Comparison of ENCODE assay signal across 8 cellular contexts in genomic region chr7:138981332-138982203, GRCh38. TPM values are rescaled to one million over a fixed set of nuclear protein-coding genes. Genes with fewer than 3 reads are reported as not detected.
DNase-seq lines count a peak whose midpoint lies in the region; ATAC-seq and TF ChIP-seq lines count a peak whose summit lies in the region.

KIAA1549 (minus strand) TSS chr7:138981389; CDS start chr7:138981269, 120 bp downstream.

- intact Hi-C loops in CD4-positive, alpha-beta T cell (cut with DNase I, micrococcal nuclease): loop anchor here (1.0 to 2.0 kb wide), 2 partner anchors 95 kb away; no protein-coding TSS in a partner anchor
- intact Hi-C loops in thyroid gland (cut with DNase I): loop anchor here (5.0 kb wide), 1 partner anchor 94 kb away; no protein-coding TSS in a partner anchor

- ATAC-seq in CD4-positive, alpha-beta T cell (ENCODE audit: poor library complexity): peak; percentile 66
- peak; percentile 78 for ATAC-seq in GM19328 (IDR thresholded peaks at IDR 0.05; ENCODE audit: unreplicated experiment)
- peak; percentile 76 for ATAC-seq in HG03442 (IDR thresholded peaks at IDR 0.05; ENCODE audit: unreplicated experiment)

- peaks cover 44% of the 10 kb centered on the region for H3K27me3 Mint-ChIP-seq in CD4-positive, alpha-beta T cell
- H3K27me3 Mint-ChIP-seq in neural crest cell (ENCODE audit: low read depth): no peaks in the 10 kb centered on the region

- H3K9ac ChIP-seq in OCI-LY3 (ENCODE audit: low read length): peak within 1 kb of the TSS; percentile 88

- peak within 1 kb of the TSS; percentile 90 for H3K4me3 Mint-ChIP-seq in CD4-positive, alpha-beta T cell
- H3K4me3 Mint-ChIP-seq in neural crest cell: peak within 1 kb of the TSS; percentile 99

- peak in 8 of 10 experiments; percentile 13 to 58 (median 36) for DNase-seq in CD4-positive, alpha-beta T cell
- peak; percentile 27 for DNase-seq in activated T-helper 9 cell treated with anti-CD3 and anti-CD28 coated beads, Interleukin-2, amount 50 U/mL, for 16 hours (ENCODE audit: low read depth)
- DNase-seq in fibroblast of the conjunctiva (ENCODE audit: low read depth) (peak; percentile 41), neural crest cell (ENCODE audit: low read depth, low spot score) (peak; percentile 51), thyroid gland (peak; percentile 69 to 73)

- no peak within 1 kb of the TSS for H3K27ac Mint-ChIP-seq in CD4-positive, alpha-beta T cell
- peak within 1 kb of the TSS; percentile 93 for H3K27ac Mint-ChIP-seq in neural crest cell (ENCODE audit: unreplicated experiment)

- peaks cover 19% of the 10 kb centered on the region for H3K4me1 Mint-ChIP-seq in CD4-positive, alpha-beta T cell (ENCODE audit: low read depth)
- H3K4me1 Mint-ChIP-seq in neural crest cell: peaks cover 37% of the 10 kb centered on the region

- H3K36me3 Mint-ChIP-seq in CD4-positive, alpha-beta T cell (ENCODE audit: low read depth): peaks cover 4% of the 10 kb centered on the region
- H3K36me3 Mint-ChIP-seq in neural crest cell (ENCODE audit: low read depth): no peaks in the 10 kb centered on the region

- TF ChIP-seq CTCF in CD4-positive, alpha-beta T cell (IDR thresholded peaks at IDR 0.05): no peak
- no peak for TF ChIP-seq CTCF in OCI-LY3 (IDR thresholded peaks at IDR 0.05; ENCODE audit: low read depth, low read length)
- peak; percentile 33 for TF ChIP-seq CTCF in neural crest cell (conservative IDR thresholded peaks at IDR 0.05)
- TF ChIP-seq CTCF in thyroid gland (IDR thresholded peaks at IDR 0.05): peak in 3 of 6 experiments; percentile 43 to 63 (median 56)

- no peaks in the 10 kb centered on the region for H3K36me3 ChIP-seq in OCI-LY3 (replicated peaks; ENCODE audit: low read depth, low read length)
- no peaks in the 10 kb centered on the region for H3K36me3 ChIP-seq in thyroid gland

- CTCF ChIA-PET in CD4-positive, alpha-beta T cell (lab: Charles Lee): interaction anchor here (2.6 kb wide), 1 partner anchor 95 kb away, joined by 9 read pairs; no protein-coding TSS in a partner anchor

- H3K4me3 ChIP-seq in OCI-LY3 (ENCODE audit: low read length) (peak within 1 kb of the TSS; percentile 97), thyroid gland (replicated peaks in 1 of 3) (peak within 1 kb of the TSS; percentile 32 to 58 (median 54))

- no peak within 1 kb of the TSS for H3K27ac ChIP-seq in CD4-positive, alpha-beta T cell (ENCODE audit: low read depth, low read length)
- H3K27ac ChIP-seq in OCI-LY3 (ENCODE audit: low read length): no peak within 1 kb of the TSS
- no peak within 1 kb of the TSS for H3K27ac ChIP-seq in thyroid gland

- H3K9me3 Mint-ChIP-seq in CD4-positive, alpha-beta T cell: no peaks in the 10 kb centered on the region
- no peaks in the 10 kb centered on the region for H3K9me3 Mint-ChIP-seq in neural crest cell

- POLR2A ChIA-PET in CD4-positive, alpha-beta T cell (lab: Charles Lee): interaction anchor here (1.0 kb wide), 1 partner anchor 95 kb away, joined by 7 read pairs; no protein-coding TSS in a partner anchor

- H3K27me3 ChIP-seq in CD4-positive, alpha-beta T cell (ENCODE audit: control insufficient read depth, insufficient read depth, low read length): peaks cover 30% of the 10 kb centered on the region
- H3K27me3 ChIP-seq in OCI-LY3 (ENCODE audit: low read depth, low read length) (peaks cover 5% of the 10 kb centered on the region; the same call in 1 of the 2 replicates), thyroid gland (no peaks in the 10 kb centered on the region)

- 2 to 7% methylated on average over 12 to 43 of the region's 105 CpGs for WGBS in thyroid gland, 2 donors

- H4K20me1 ChIP-seq in OCI-LY3 (ENCODE audit: insufficient read depth, low read length): no peaks in the 10 kb centered on the region

- no peaks in the 10 kb centered on the region for H3K9me3 ChIP-seq in CD4-positive, alpha-beta T cell (ENCODE audit: control insufficient read depth, low read length)
- no peaks in the 10 kb centered on the region for H3K9me3 ChIP-seq in OCI-LY3 (ENCODE audit: insufficient read depth, low read length)
- H3K9me3 ChIP-seq in thyroid gland: no peaks in the 10 kb centered on the region

- H3K79me2 ChIP-seq in OCI-LY3 (ENCODE audit: low read length): peaks cover 6% of the 10 kb centered on the region; the same call in 1 of the 2 replicates

- H3K4me1 ChIP-seq in OCI-LY3 (ENCODE audit: low read length): peaks cover 9% of the 10 kb centered on the region
- peaks cover 17 to 28% of the 10 kb centered on the region in 2 donors for H3K4me1 ChIP-seq in thyroid gland

- peak within 1 kb of the TSS; percentile 95 for H3K4me2 ChIP-seq in OCI-LY3 (ENCODE audit: low read length)

- TF ChIP-seq POLR2A in thyroid gland (IDR thresholded peaks at IDR 0.05): no peak

- H2AFZ ChIP-seq in OCI-LY3 (ENCODE audit: low read depth, low read length): peak within 1 kb of the TSS; percentile 99

RNA-seq across cellular contexts. Expression of gene KIAA1549, which starts in this region (rescaled TPM):
- not detected for total RNA-seq in CD4-positive, alpha-beta T cell
- total RNA-seq in neural crest cell (33.2 and 34.8 TPM in 2 replicates), thyroid gland (1 to 10 TPM; 1.2 to 3.9 (median 2.6) TPM)

Comparison
In these comparisons a context has a peak if more than half of its experiments do, and no peak if none do; other contexts are left out.
1. Peak in DNase-seq and ATAC-seq in CD4-positive, alpha-beta T cell; RNA of the gene not detected or under 1 TPM.